Comparison of ENCODE assay signal across 19 cellular contexts in the genomic region with DNA sequence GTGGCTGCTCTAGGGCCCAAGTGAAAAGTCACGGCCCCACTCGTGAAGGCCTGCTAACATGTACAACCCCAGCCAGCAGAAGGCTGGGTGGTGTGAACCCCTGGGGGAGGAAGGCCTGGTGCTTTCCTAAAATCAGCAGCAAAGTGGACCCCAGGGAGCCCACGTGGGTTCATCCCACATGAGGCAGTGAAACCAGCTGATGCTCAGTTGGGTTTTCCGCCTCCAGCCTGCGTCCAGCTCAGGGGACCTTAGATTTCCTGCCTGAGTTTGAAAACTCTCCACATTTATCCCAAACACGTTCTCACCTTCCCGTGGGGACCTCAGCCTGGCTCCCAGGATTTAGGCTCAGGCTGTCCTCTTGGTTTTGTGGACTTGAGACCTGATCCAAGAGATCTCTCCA.
DNase-seq lines count a peak whose midpoint lies in the region; ATAC-seq and TF ChIP-seq lines count a peak whose summit lies in the region.
"Had no signal": no experiment of that assay in that cellular context is flagged by ENCODE, and none has a peak within 500 bp of the region (broad histone marks: within the 10 kb centered on the region; RNA-seq: fewer than 3 reads in every experiment).

No MANE protein-coding gene starts in this region.

- H3K9me3 ChIP-seq in CD4-positive, CD25-positive, alpha-beta regulatory T cell (ENCODE audit: control insufficient read depth in 2 of 2, low read length in 2 of 2): no peaks in the 10 kb centered on the region
- H3K9me3 ChIP-seq in osteoblast (ENCODE audit: low read depth, low read length): no peaks in the 10 kb centered on the region
- H3K9me3 ChIP-seq: A549, Peyer's patch, SJSA1 had no signal

- no peaks in the 10 kb centered on the region for H3K27me3 Mint-ChIP-seq in activated T-cell treated with anti-CD3 and anti-CD28 coated beads, Interleukin-2, amount 50 U/mL, for 24 hours
- H3K27me3 Mint-ChIP-seq in CD4-positive, CD25-positive, alpha-beta regulatory T cell: no peaks in the 10 kb centered on the region
- H3K27me3 Mint-ChIP-seq in activated T-helper 2 cell treated with anti-CD3 and anti-CD28 coated beads, Interferon-gamma antibody, Interleukin-2, Interleukin-4, amounts not matched to agents 10 μg/mL and 5 μg/mL and 100 μg/mL, durations not matched to agents 14 hours and 24 hours and 36 hours (ENCODE audit: low read depth): no peaks in the 10 kb centered on the region

- H3K36me3 ChIP-seq in CD4-positive, CD25-positive, alpha-beta regulatory T cell (ENCODE audit: control insufficient read depth, insufficient read depth, low read length): peaks cover 20% of the 10 kb centered on the region
- peaks cover 7% of the 10 kb centered on the region for H3K36me3 ChIP-seq in osteoblast (ENCODE audit: insufficient read depth, low read length)

- H3K27ac Mint-ChIP-seq in activated T-cell treated with anti-CD3 and anti-CD28 coated beads, Interleukin-2, amount 50 U/mL, for 24 hours: peak overlapping the region; percentile 30
- peak overlapping the region in 2 of 3 donors; percentile 68 to 82 for H3K27ac Mint-ChIP-seq in CD4-positive, CD25-positive, alpha-beta regulatory T cell
- H3K27ac Mint-ChIP-seq in activated T-helper 2 cell treated with anti-CD3 and anti-CD28 coated beads, Interferon-gamma antibody, Interleukin-2, Interleukin-4, amounts not matched to agents 10 μg/mL and 5 μg/mL and 100 μg/mL, durations not matched to agents 14 hours and 24 hours and 36 hours: peak overlapping the region; percentile 28
- H3K27ac Mint-ChIP-seq: GM23338 had no signal

- H3K79me2 ChIP-seq in osteoblast (ENCODE audit: insufficient read depth, low read length): no peaks in the 10 kb centered on the region

- no peak for DNase-seq in activated T-cell treated with anti-CD3 and anti-CD28 coated beads, Interleukin-2, amount 50 U/mL, for 24 hours
- no peak for DNase-seq in activated T-cell treated with anti-CD3 and anti-CD28 coated beads for 4 hours
- DNase-seq in CD4-positive, CD25-positive, alpha-beta regulatory T cell: no peak
- no peak for DNase-seq in activated T-helper 2 cell treated with anti-CD3 and anti-CD28 coated beads, Interferon-gamma antibody, Interleukin-2, Interleukin-4, amounts not matched to agents 10 μg/mL and 5 μg/mL and 100 μg/mL, durations not matched to agents 14 hours and 24 hours and 36 hours (ENCODE audit: low spot score)
- peak; percentile 72 for DNase-seq in osteoblast (ENCODE audit: insufficient read length, low spot score, missing footprints)
- DNase-seq in posterior vena cava (ENCODE audit: low spot score): no peak
- no peak for DNase-seq in DMS 273 (lab: John Stamatoyannopoulos, UW; ENCODE audit: unreplicated experiment)
- DNase-seq: C1 segment of cervical spinal cord, GDM1, HCEC 1CT, IMR-90, Karpas-422, NCI-H1092, NCI-H2081, NCI-H446 treated with DMSO at 0.1 percent for 48 hours had no signal

- no peak overlapping the region for H3K4me3 Mint-ChIP-seq in activated T-cell treated with anti-CD3 and anti-CD28 coated beads, Interleukin-2, amount 50 U/mL, for 24 hours
- H3K4me3 Mint-ChIP-seq in CD4-positive, CD25-positive, alpha-beta regulatory T cell: no peak overlapping the region
- H3K4me3 Mint-ChIP-seq in activated T-helper 2 cell treated with anti-CD3 and anti-CD28 coated beads, Interferon-gamma antibody, Interleukin-2, Interleukin-4, amounts not matched to agents 10 μg/mL and 5 μg/mL and 100 μg/mL, durations not matched to agents 14 hours and 24 hours and 36 hours (ENCODE audit: low read depth): no peak overlapping the region
- H3K4me3 Mint-ChIP-seq: GM23338 had no signal

- TF ChIP-seq CTCF in osteoblast (IDR thresholded peaks at IDR 0.05; ENCODE audit: extremely low read depth, low read depth, low read length): no peak

- no peaks in the 10 kb centered on the region for H3K4me1 ChIP-seq in CD4-positive, CD25-positive, alpha-beta regulatory T cell (ENCODE audit: control insufficient read depth, insufficient read depth, low read length, poor library complexity, severe bottlenecking)
- peaks cover 4% of the 10 kb centered on the region for H3K4me1 ChIP-seq in osteoblast (ENCODE audit: insufficient read depth, low read length)
- H3K4me1 ChIP-seq: A549, Peyer's patch had no signal

- H3K27me3 ChIP-seq in CD4-positive, CD25-positive, alpha-beta regulatory T cell (ENCODE audit: control insufficient read depth, insufficient read depth, low read length): no peaks in the 10 kb centered on the region
- H3K27me3 ChIP-seq in osteoblast (ENCODE audit: insufficient read depth, low read length): no peaks in the 10 kb centered on the region
- H3K27me3 ChIP-seq: Peyer's patch, SJSA1 had no signal

- peaks cover 36% of the 10 kb centered on the region for H3K4me1 Mint-ChIP-seq in activated T-cell treated with anti-CD3 and anti-CD28 coated beads, Interleukin-2, amount 50 U/mL, for 24 hours (ENCODE audit: low read depth)
- H3K4me1 Mint-ChIP-seq in CD4-positive, CD25-positive, alpha-beta regulatory T cell: peaks cover 0 to 7% (median 3%) of the 10 kb centered on the region in 4 donors
- H3K4me1 Mint-ChIP-seq in activated T-helper 2 cell treated with anti-CD3 and anti-CD28 coated beads, Interferon-gamma antibody, Interleukin-2, Interleukin-4, amounts not matched to agents 10 μg/mL and 5 μg/mL and 100 μg/mL, durations not matched to agents 14 hours and 24 hours and 36 hours (ENCODE audit: low read depth): peaks cover 45% of the 10 kb centered on the region
- H3K4me1 Mint-ChIP-seq: GM23338 had no signal

- no peak overlapping the region for H2AFZ ChIP-seq in osteoblast (ENCODE audit: low read length)
- H2AFZ ChIP-seq: GM23338 had no signal

- H4K20me1 ChIP-seq in osteoblast (ENCODE audit: insufficient read depth, low read length): no peaks in the 10 kb centered on the region

- H3K36me3 Mint-ChIP-seq in activated T-cell treated with anti-CD3 and anti-CD28 coated beads, Interleukin-2, amount 50 U/mL, for 24 hours (ENCODE audit: low read depth): peaks cover 80% of the 10 kb centered on the region
- H3K36me3 Mint-ChIP-seq in CD4-positive, CD25-positive, alpha-beta regulatory T cell: peaks cover 44% of the 10 kb centered on the region
- peaks cover 44% of the 10 kb centered on the region for H3K36me3 Mint-ChIP-seq in activated T-helper 2 cell treated with anti-CD3 and anti-CD28 coated beads, Interferon-gamma antibody, Interleukin-2, Interleukin-4, amounts not matched to agents 10 μg/mL and 5 μg/mL and 100 μg/mL, durations not matched to agents 14 hours and 24 hours and 36 hours (ENCODE audit: low read depth)

- no peak overlapping the region for H3K4me3 ChIP-seq in CD4-positive, CD25-positive, alpha-beta regulatory T cell (ENCODE audit: low read depth, low read length)
- H3K4me3 ChIP-seq in osteoblast (ENCODE audit: insufficient read depth, low read length): no peak overlapping the region
- H3K4me3 ChIP-seq: A549, GM23338, Peyer's patch, SJSA1 had no signal

- no peak overlapping the region for H3K4me2 ChIP-seq in osteoblast (ENCODE audit: insufficient read depth, low read length)
- H3K4me2 ChIP-seq: A549, GM23338 had no signal

- intact Hi-C loops in activated T-helper 2 cell treated with anti-CD3 and anti-CD28 coated beads, Interferon-gamma antibody, Interleukin-2, Interleukin-4, amounts not matched to agents 10 μg/mL and 5 μg/mL and 100 μg/mL, durations not matched to agents 14 hours and 24 hours and 36 hours (cut with micrococcal nuclease): no loop called here
- intact Hi-C loops in posterior vena cava (cut with DNase I): no loop called here

- no peak overlapping the region for H3K27ac ChIP-seq in CD4-positive, CD25-positive, alpha-beta regulatory T cell (ENCODE audit: insufficient read depth, low read length, poor library complexity, severe bottlenecking)
- no peak overlapping the region for H3K27ac ChIP-seq in osteoblast (ENCODE audit: low read depth, low read length)
- H3K27ac ChIP-seq: A549, Peyer's patch, SJSA1 had no signal

- no peaks in the 10 kb centered on the region for H3K9me3 Mint-ChIP-seq in activated T-cell treated with anti-CD3 and anti-CD28 coated beads, Interleukin-2, amount 50 U/mL, for 24 hours
- no peaks in the 10 kb centered on the region for H3K9me3 Mint-ChIP-seq in CD4-positive, CD25-positive, alpha-beta regulatory T cell
- H3K9me3 Mint-ChIP-seq in activated T-helper 2 cell treated with anti-CD3 and anti-CD28 coated beads, Interferon-gamma antibody, Interleukin-2, Interleukin-4, amounts not matched to agents 10 μg/mL and 5 μg/mL and 100 μg/mL, durations not matched to agents 14 hours and 24 hours and 36 hours: no peaks in the 10 kb centered on the region
- H3K9me3 Mint-ChIP-seq: GM23338 had no signal

- ATAC-seq in CD4-positive, CD25-positive, alpha-beta regulatory T cell (ENCODE audit: low read depth in 2 of 2): no peak
- ATAC-seq: A549, GM23338 had no signal
